In genomic region chr1:143729451-143730111, GRCh38 we compare ENCODE assay signal across 8 cellular contexts.
DNase-seq lines count a peak whose midpoint lies in the region; ATAC-seq, FAIRE-seq and TF ChIP-seq lines count a peak whose summit lies in the region.
"Not testable (repeated sequence)": the region's sequence is repeated elsewhere in the genome, so short reads cannot be mapped to it uniquely, and the experiment has no call there.

No MANE protein-coding gene starts in this region.

- 2% methylated on average over 8 of the region's 39 CpGs for WGBS in GM12878 (ENCODE audit: insufficient coverage, insufficient replicate concordance, low lambda C conversion rate, missing lambda C conversion rate)

- intact Hi-C loops in CD14-positive monocyte (cut with micrococcal nuclease); GM12878 (cut with micrococcal nuclease; ENCODE audit: unreplicated experiment); left colon (cut with DNase I, micrococcal nuclease): not testable (repeated sequence)

- CTCF ChIA-PET in GM12878 (lab: Yijun Ruan, JAX): not testable (repeated sequence)

- not testable (repeated sequence) for H3K79me2 ChIP-seq in GM12878 (ENCODE audit: control insufficient read depth, insufficient read depth, low read length)

- H3K4me2 ChIP-seq in GM12878 (ENCODE audit: control insufficient read depth, insufficient read depth): not testable (repeated sequence)

- not testable (repeated sequence) for H3K9ac ChIP-seq in GM12878 (ENCODE audit: control insufficient read depth, insufficient read depth, low read length)

- H3K27me3 Mint-ChIP-seq in CD14-positive monocyte (ENCODE audit: low read depth in 3 of 3): peaks cover 47 to 75% (median 57%) of the 10 kb centered on the region in 3 donors

- not testable (repeated sequence) for DNase-seq in CD14-positive monocyte (ENCODE audit: low spot score); GM12878 (ENCODE audit: low read depth, low spot score)
- DNase-seq in HK-2 (ENCODE audit: unreplicated experiment) (peak; percentile 69), left colon (peak; percentile 7 to 35)
- peak; percentile 49 for DNase-seq in stimulated activated CD4-positive, alpha-beta T cell treated with anti-CD3 and anti-CD28 coated beads, Interleukin-15, amount 100 ng/mL, for 24 hours

- FAIRE-seq in TTC549 (lab: Jason Lieb, UNC) (peak; percentile 97), GM12878 (lab: Jason Lieb, UNC) (peak; percentile 23)

- not testable (repeated sequence) for H3K27ac ChIP-seq in GM12878 (ENCODE audit: control insufficient read depth, insufficient read depth)

- not testable (repeated sequence) for H3K4me3 ChIP-seq in GM12878

- H3K36me3 Mint-ChIP-seq in CD14-positive monocyte: not testable (repeated sequence)

- H3K9me3 ChIP-seq in GM12878 (replicated peaks; ENCODE audit: control insufficient read depth, insufficient read depth, low read length): not testable (repeated sequence)

- H2AFZ ChIP-seq in GM12878 (ENCODE audit: control insufficient read depth, low read depth, low read length): not testable (repeated sequence)

- BruUV-seq in GM12878 (replicated peaks; lab: Mats Ljungman, UMichigan): not testable (repeated sequence)

- peak overlapping the region in 4 of 7 donors; percentile 77 to 97 (median 86) for H3K27ac Mint-ChIP-seq in CD14-positive monocyte

- not testable (repeated sequence) for H3K4me1 Mint-ChIP-seq in CD14-positive monocyte

- TF ChIP-seq RAD21 in GM12878 (IDR thresholded peaks at IDR 0.05; ENCODE audit: insufficient read depth, low read depth, low read length): not testable (repeated sequence)

- H3K36me3 ChIP-seq in GM12878 (ENCODE audit: control insufficient read depth in 2 of 2, insufficient read depth in 2 of 2, low read length in 1 of 2): not testable (repeated sequence)

- not testable (repeated sequence) for H4K20me1 ChIP-seq in GM12878 (ENCODE audit: control insufficient read depth, insufficient read depth)

- TF ChIP-seq POLR2A in GM19193 (IDR thresholded peaks at IDR 0.05; ENCODE audit: extremely low read depth, insufficient read depth, insufficient read length): peak; percentile 38
- not testable (repeated sequence) for TF ChIP-seq POLR2A in GM12878 (IDR thresholded peaks at IDR 0.05; ENCODE audit: low read depth, low read length)

- H3K4me3 Mint-ChIP-seq in CD14-positive monocyte: peak overlapping the region in 1 of 2 donors; percentile 67

- H3K9me3 Mint-ChIP-seq in CD14-positive monocyte: peaks cover 0 to 22% (median 7%) of the 10 kb centered on the region in 7 donors

- RAD21 ChIA-PET in GM12878 (lab: Charles Lee; ENCODE audit: unreplicated experiment): not testable (repeated sequence)

- TF ChIP-seq CTCF in CD14-positive monocyte (IDR thresholded peaks at IDR 0.05); GM12878 (IDR thresholded peaks at IDR 0.05 in 2 of 3, conservative IDR thresholded peaks at IDR 0.05 in 1 of 3; ENCODE audit: control insufficient read depth in 2 of 3, extremely low read depth in 1 of 3, insufficient read depth in 1 of 3, low read depth in 3 of 3, low read length in 3 of 3): not testable (repeated sequence)

- SMC1A ChIA-PET in GM12878 (lab: Charles Lee; ENCODE audit: uncharacterized antibody, unreplicated experiment): not testable (repeated sequence)

- not testable (repeated sequence) for H3K4me1 ChIP-seq in GM12878 (ENCODE audit: control insufficient read depth, insufficient read depth, low read length)

- POLR2A ChIA-PET in GM12878 (lab: Charles Lee): not testable (repeated sequence)

- H3K27me3 ChIP-seq in GM12878 (replicated peaks in 1 of 2; ENCODE audit: control insufficient read depth in 2 of 2, insufficient read depth in 2 of 2, low read length in 1 of 2): not testable (repeated sequence)

- peak; percentile 55 for ATAC-seq in HG02759 (IDR thresholded peaks at IDR 0.05; ENCODE audit: unreplicated experiment)
- ATAC-seq in GM12878: peak; percentile 72
- peak; percentile 89 for ATAC-seq in left colon

- not testable (repeated sequence) for TF ChIP-seq EP300 in GM12878 (IDR thresholded peaks at IDR 0.05; ENCODE audit: borderline replicate concordance in 1 of 2, control insufficient read depth in 1 of 2, low read depth in 2 of 2, low read length in 2 of 2)

- in situ Hi-C loops in GM12878 (cut with MboI): not testable (repeated sequence)
